1 cellular context compared by ENCODE assay signal in the genomic region with DNA sequence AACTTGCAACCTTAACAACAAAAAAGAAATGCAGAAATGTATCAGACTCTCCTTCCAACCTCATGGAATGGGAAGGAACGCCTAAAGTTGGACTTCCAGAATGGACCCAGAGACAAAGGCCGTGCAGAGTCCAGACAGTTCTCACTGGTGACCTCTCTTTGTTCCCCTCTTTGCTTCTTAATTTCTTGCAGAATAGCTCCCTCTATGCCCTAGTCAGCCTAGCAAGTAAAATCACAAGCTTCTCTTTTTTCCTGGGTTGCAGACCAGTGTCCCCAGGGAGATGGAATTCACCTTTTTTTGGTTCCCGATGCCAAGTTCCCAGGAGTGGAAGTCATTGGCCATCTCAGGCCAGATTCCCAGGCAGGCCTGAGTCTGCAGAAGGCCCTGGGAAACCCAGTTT.
TF ChIP-seq lines count a peak whose summit lies in the region.

No MANE protein-coding gene starts in this region.

TF ChIP-seq in H1, 55 proteins besides CTCF, POLR2A, EP300 and RAD21:
- TF ChIP-seq CHD7 (IDR thresholded peaks at IDR 0.05; ENCODE audit: insufficient replicate concordance, low read length) (no peak), CBX8 (IDR thresholded peaks at IDR 0.05; ENCODE audit: borderline replicate concordance, low read depth, low read length) (no peak), HDAC2 (IDR thresholded peaks at IDR 0.05; ENCODE audit: borderline replicate concordance in 1 of 2, low read depth in 2 of 2, low read length in 2 of 2) (no peak), SP4 (IDR thresholded peaks at IDR 0.05; ENCODE audit: low read length) (no peak), TAF1 (IDR thresholded peaks at IDR 0.05; ENCODE audit: low read depth, low read length) (no peak), BCL11A (IDR thresholded peaks at IDR 0.05; ENCODE audit: low read depth in 2 of 2, low read length in 2 of 2) (no peak), E2F6 (IDR thresholded peaks at IDR 0.05) (no peak), RBBP5 (IDR thresholded peaks at IDR 0.05; ENCODE audit: borderline replicate concordance, low read depth, low read length) (no peak), TBP (IDR thresholded peaks at IDR 0.05; ENCODE audit: low read depth, low read length) (no peak)
